18 cellular contexts compared by ENCODE assay signal in the genomic region with DNA sequence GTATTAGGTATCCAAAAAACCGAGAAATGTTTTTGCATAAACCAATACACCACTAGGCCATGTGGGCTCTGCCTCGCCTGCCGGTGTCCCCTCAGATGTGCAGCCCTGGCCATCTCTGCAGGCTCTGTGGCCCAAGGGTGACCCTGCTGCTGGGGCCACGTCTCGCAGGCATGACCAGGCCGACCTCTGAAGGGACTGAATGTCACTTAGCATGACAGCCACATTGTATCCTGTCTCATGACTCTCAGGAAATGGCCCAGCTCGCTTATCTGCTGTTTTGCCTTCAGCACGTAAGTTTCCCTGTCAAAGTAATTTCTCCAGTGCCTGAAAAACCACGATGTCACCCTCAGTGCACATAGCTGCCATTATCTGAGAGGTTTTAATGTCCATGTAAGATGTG.
"Had no signal": no experiment of that assay in that cellular context is flagged by ENCODE, and none has a peak within 500 bp of the region (broad histone marks: within the 10 kb centered on the region; RNA-seq: fewer than 3 reads in every experiment).

No MANE protein-coding gene starts in this region.

- H3K27me3 ChIP-seq: adrenal gland, gastrocnemius medialis, left lung, thyroid gland, vagina had no signal

- H3K36me3 ChIP-seq: adrenal gland, gastrocnemius medialis, left lung, neutrophil, thyroid gland, vagina had no signal

- H3K27ac ChIP-seq: epithelial cell of prostate, left lung, neutrophil, thyroid gland, vagina had no signal

- H3K4me3 ChIP-seq: adrenal gland, gastrocnemius medialis, left lung, thyroid gland, vagina had no signal

- ATAC-seq: effector memory CD8-positive, alpha-beta T cell; gastrocnemius medialis; left lung; naive thymus-derived CD4-positive, alpha-beta T cell; WTC11 had no signal

- H3K4me1 ChIP-seq: gastrocnemius medialis, left lung, thyroid gland had no signal

- FAIRE-seq: small intestine had no signal

- H3K9me3 ChIP-seq: adrenal gland, gastrocnemius medialis, left lung, neutrophil, thyroid gland, vagina had no signal

- H3K4me1 Mint-ChIP-seq: activated CD4-positive, alpha-beta T cell treated with anti-CD3 and anti-CD28 coated beads, Interleukin-2, amount 10 ng/mL, durations not matched to agents 24 days and 14 days; naive thymus-derived CD4-positive, alpha-beta T cell had no signal

- H3K9me3 Mint-ChIP-seq: activated CD4-positive, alpha-beta T cell treated with anti-CD3 and anti-CD28 coated beads, Interleukin-2, amount 10 ng/mL, durations not matched to agents 24 days and 14 days; effector memory CD8-positive, alpha-beta T cell; naive thymus-derived CD4-positive, alpha-beta T cell; WTC11 had no signal

- H3K36me3 Mint-ChIP-seq: naive thymus-derived CD4-positive, alpha-beta T cell; WTC11 had no signal

- H3K4me3 Mint-ChIP-seq: activated CD4-positive, alpha-beta T cell treated with anti-CD3 and anti-CD28 coated beads, Interleukin-2, amount 10 ng/mL, durations not matched to agents 24 days and 14 days; effector memory CD8-positive, alpha-beta T cell; naive thymus-derived CD4-positive, alpha-beta T cell; WTC11 had no signal

- DNase-seq: activated CD4-positive, alpha-beta T cell treated with anti-CD3 and anti-CD28 coated beads, Interleukin-2, amount 10 ng/mL, durations not matched to agents 24 days and 14 days; activated naive CD4-positive, alpha-beta T cell treated with anti-CD3 and anti-CD28 coated beads, Interleukin-2, amount 50 U/mL, for 16 hours; activated T-cell treated with anti-CD3 and anti-CD28 coated beads, Interleukin-2, amount 50 U/mL, for 1 hour; caudate nucleus; cortex of kidney; effector memory CD8-positive, alpha-beta T cell; gastrocnemius medialis; left lung; naive thymus-derived CD4-positive, alpha-beta T cell; retina; small intestine; T-helper 9 cell; thyroid gland had no signal

- H3K27ac Mint-ChIP-seq: activated CD4-positive, alpha-beta T cell treated with anti-CD3 and anti-CD28 coated beads, Interleukin-2, amount 10 ng/mL, durations not matched to agents 24 days and 14 days; effector memory CD8-positive, alpha-beta T cell; naive thymus-derived CD4-positive, alpha-beta T cell; WTC11 had no signal

- H3K27me3 Mint-ChIP-seq: activated CD4-positive, alpha-beta T cell treated with anti-CD3 and anti-CD28 coated beads, Interleukin-2, amount 10 ng/mL, durations not matched to agents 24 days and 14 days had no signal
